In genomic region chr1:46857660-46858065, GRCh38 we compare ENCODE assay signal across 13 cellular contexts. TPM values are rescaled to one million over a fixed set of nuclear protein-coding genes. Genes with fewer than 3 reads are reported as not detected.
A peak's percentile ranks its signal among the peaks of the same experiment; 100 is the strongest.
DNase-seq lines count a peak whose midpoint lies in the region; ATAC-seq, FAIRE-seq and TF ChIP-seq lines count a peak whose summit lies in the region.
"Not testable (repeated sequence)": the region's sequence is repeated elsewhere in the genome, so short reads cannot be mapped to it uniquely, and the experiment has no call there.
"Had no signal": no experiment of that assay in that cellular context is flagged by ENCODE, and none has a peak within 500 bp of the region (broad histone marks: within the 10 kb centered on the region; RNA-seq: fewer than 3 reads in every experiment).

No MANE protein-coding gene starts in this region.

- not testable (repeated sequence) for H3K27ac ChIP-seq in CD4-positive, alpha-beta T cell (ENCODE audit: low read depth, low read length); MM.1S (ENCODE audit: low read length); SK-N-SH (ENCODE audit: low read depth in 2 of 2, low read length in 1 of 2); H1 (ENCODE audit: low read depth, low read length); left lung; upper lobe of right lung

- not testable (repeated sequence) for H4K20me1 ChIP-seq in MM.1S (ENCODE audit: insufficient read depth, low read length); SK-N-SH (ENCODE audit: insufficient read depth); H1 (replicated peaks in 1 of 2; ENCODE audit: control insufficient read depth in 1 of 2, insufficient read depth in 2 of 2, low read length in 2 of 2)

- peak overlapping the region; percentile 32; the same call in 1 of the 2 replicates for H3K4me3 ChIP-seq in MM.1S (ENCODE audit: low read length)
- H3K4me3 ChIP-seq in SK-N-SH (ENCODE audit: low read depth in 2 of 2, low read length in 1 of 2); H1 (ENCODE audit: extremely low read depth in 1 of 4, insufficient read depth in 2 of 4, low read depth in 3 of 4, low read length in 4 of 4); left lung; upper lobe of right lung: not testable (repeated sequence)

- not testable (repeated sequence) for H3K4me1 ChIP-seq in MM.1S (ENCODE audit: low read length); SK-N-SH (ENCODE audit: control insufficient read depth in 1 of 2, insufficient read depth in 2 of 2, low read depth in 1 of 2, low read length in 1 of 2); H1 (replicated peaks in 1 of 4; ENCODE audit: control insufficient read depth in 3 of 4, insufficient read depth in 4 of 4, low read length in 3 of 4); left lung; upper lobe of right lung

- CTCF ChIA-PET in CD4-positive, alpha-beta T cell (lab: Charles Lee); SK-N-SH (lab: Yijun Ruan, JAX); activated CD8-positive, alpha-beta T cell treated with anti-CD3 and anti-CD28 coated beads for 36 hours (lab: Charles Lee): not testable (repeated sequence)
- CTCF ChIA-PET in H1 (lab: Charles Lee; ENCODE audit: partially characterized antibody): interaction anchor here (1.5 kb wide), 1 partner anchor 110 kb away, joined by 5 read pairs; no protein-coding TSS in a partner anchor

- WGBS in SK-N-SH (ENCODE audit: low lambda C conversion rate): 20% methylated on average over 8 of the region's 8 CpGs
- WGBS in H1 (ENCODE audit: extremely low coverage in 1 of 2, insufficient coverage in 1 of 2, insufficient read length in 1 of 2, insufficient replicate concordance in 2 of 2, low coverage in 1 of 2, low lambda C conversion rate in 2 of 2, missing lambda C conversion rate in 1 of 2), 2 experiments: 67% methylated on average over 8 of the region's 8 CpGs; no CpG with 5 or more reads in 1 of the 2 experiments

- ATAC-seq in CD4-positive, alpha-beta T cell (ENCODE audit: poor library complexity): peak; percentile 39
- ATAC-seq in activated CD8-positive, alpha-beta T cell treated with anti-CD3 and anti-CD28 coated beads for 36 hours: peak; percentile 62
- ATAC-seq in left lung (peak; percentile 88), upper lobe of right lung (peak; percentile 93)

- not testable (repeated sequence) for H2BK20ac ChIP-seq in H1 (ENCODE audit: low read length)

- H2BK5ac ChIP-seq in H1 (ENCODE audit: low read depth, low read length): not testable (repeated sequence)

- not testable (repeated sequence) for H4K8ac ChIP-seq in H1 (ENCODE audit: extremely low read depth, insufficient read depth, low read length)

- not testable (repeated sequence) for H3K23ac ChIP-seq in H1 (ENCODE audit: insufficient read length)

- not testable (repeated sequence) for H3K36me3 ChIP-seq in MM.1S (replicated peaks; ENCODE audit: insufficient read depth, low read length); SK-N-SH (replicated peaks in 1 of 2; ENCODE audit: control insufficient read depth in 1 of 2, insufficient read depth in 2 of 2, low read length in 1 of 2); H1 (ENCODE audit: control insufficient read depth in 2 of 4, insufficient read depth in 4 of 4, low read length in 3 of 4); left lung; upper lobe of right lung

- not testable (repeated sequence) for H3K79me1 ChIP-seq in H1 (ENCODE audit: low read depth, low read length)

- not testable (repeated sequence) for H4K91ac ChIP-seq in H1 (replicated peaks; ENCODE audit: insufficient read length, low read length)

- H3K4me1 Mint-ChIP-seq in CD4-positive, alpha-beta T cell (ENCODE audit: low read depth); activated CD8-positive, alpha-beta T cell treated with anti-CD3 and anti-CD28 coated beads for 36 hours (ENCODE audit: low read depth): not testable (repeated sequence)

- TF ChIP-seq EP300 in SK-N-SH (IDR thresholded peaks at IDR 0.05; ENCODE audit: borderline replicate concordance in 1 of 2, low read depth in 1 of 2, low read length in 1 of 2); H1 (IDR thresholded peaks at IDR 0.05; ENCODE audit: borderline replicate concordance in 1 of 2, low read depth in 2 of 2, low read length in 2 of 2): not testable (repeated sequence)

- H3K4me3 Mint-ChIP-seq in CD4-positive, alpha-beta T cell; activated CD8-positive, alpha-beta T cell treated with anti-CD3 and anti-CD28 coated beads for 36 hours: not testable (repeated sequence)

- H3K27me3 Mint-ChIP-seq in CD4-positive, alpha-beta T cell: peaks cover 42% of the 10 kb centered on the region
- H3K27me3 Mint-ChIP-seq in activated CD8-positive, alpha-beta T cell treated with anti-CD3 and anti-CD28 coated beads for 36 hours: peaks cover 11% of the 10 kb centered on the region

- TF ChIP-seq RAD21 in SK-N-SH (IDR thresholded peaks at IDR 0.05; ENCODE audit: low read length); H1 (IDR thresholded peaks at IDR 0.05 in 1 of 2, conservative IDR thresholded peaks at IDR 0.05 in 1 of 2; ENCODE audit: low read depth in 2 of 2, low read length in 2 of 2): not testable (repeated sequence)

- H3K56ac ChIP-seq in H1 (replicated peaks; ENCODE audit: insufficient read length, low read depth, low read length): not testable (repeated sequence)

- not testable (repeated sequence) for H3K23me2 ChIP-seq in H1 (ENCODE audit: low read depth, low read length)

- peak; percentile 28 for FAIRE-seq in GM19239 (lab: Jason Lieb, UNC)
- peak; percentile 97 for FAIRE-seq in H1 (lab: Jason Lieb, UNC)

- H3K9me3 ChIP-seq in CD4-positive, alpha-beta T cell (ENCODE audit: control insufficient read depth, low read length); MM.1S (replicated peaks; ENCODE audit: insufficient read depth, low read length); SK-N-SH; H1 (ENCODE audit: insufficient read depth in 2 of 2, low read depth in 1 of 2, low read length in 1 of 2); left lung; upper lobe of right lung: not testable (repeated sequence)

- not testable (repeated sequence) for TF ChIP-seq POLR2A in H1 (IDR thresholded peaks at IDR 0.05; ENCODE audit: control extremely low read depth in 1 of 2, low read depth in 2 of 2, low read length in 2 of 2)

- not testable (repeated sequence) for H3K27ac Mint-ChIP-seq in CD4-positive, alpha-beta T cell; activated CD8-positive, alpha-beta T cell treated with anti-CD3 and anti-CD28 coated beads for 36 hours

- not testable (repeated sequence) for H3K14ac ChIP-seq in H1 (ENCODE audit: insufficient read length)

- not testable (repeated sequence) for H3K4ac ChIP-seq in H1 (replicated peaks; ENCODE audit: insufficient read length, low read depth, low read length)

- H3K9me2 ChIP-seq in MM.1S (replicated peaks; ENCODE audit: insufficient read depth, low read length); SK-N-SH: not testable (repeated sequence)

- POLR2A ChIA-PET in CD4-positive, alpha-beta T cell (lab: Charles Lee); SK-N-SH (lab: Yijun Ruan, JAX); activated CD8-positive, alpha-beta T cell treated with anti-CD3 and anti-CD28 coated beads for 36 hours (lab: Charles Lee); H1 (lab: Charles Lee; ENCODE audit: partially characterized antibody): not testable (repeated sequence)

- H2BK15ac ChIP-seq in H1 (ENCODE audit: low read length): not testable (repeated sequence)

- not testable (repeated sequence) for H2BK120ac ChIP-seq in H1 (replicated peaks; ENCODE audit: low read depth, low read length)

- H3K9ac ChIP-seq in MM.1S (ENCODE audit: low read length); SK-N-SH; H1 (replicated peaks in 1 of 4; ENCODE audit: extremely low read depth in 1 of 4, low read depth in 3 of 4, low read length in 3 of 4): not testable (repeated sequence)

- H3K27me3 ChIP-seq in CD4-positive, alpha-beta T cell (ENCODE audit: control insufficient read depth, insufficient read depth, low read length); SK-N-SH (ENCODE audit: insufficient read depth); H1 (replicated peaks in 1 of 4; ENCODE audit: control insufficient read depth in 3 of 4, extremely low read depth in 1 of 4, insufficient read depth in 3 of 4, low read length in 3 of 4); left lung; upper lobe of right lung: not testable (repeated sequence)
- peaks cover 34% of the 10 kb centered on the region for H3K27me3 ChIP-seq in MM.1S (replicated peaks; ENCODE audit: insufficient read depth, low read length)

- not testable (repeated sequence) for DNase-seq in CD4-positive, alpha-beta T cell; GM19239 (ENCODE audit: insufficient read length, low spot score); SK-N-SH; H1 (ENCODE audit: low read depth in 1 of 2, low spot score in 2 of 2); left lung; upper lobe of right lung
- DNase-seq in MM.1S: peak; percentile 65
- peak; percentile 3 for DNase-seq in activated CD8-positive, alpha-beta T cell treated with anti-CD3 and anti-CD28 coated beads for 36 hours

- H2BK12ac ChIP-seq in H1 (ENCODE audit: low read depth, low read length): not testable (repeated sequence)

- intact Hi-C loops in CD4-positive, alpha-beta T cell (cut with DNase I, micrococcal nuclease); activated CD8-positive, alpha-beta T cell treated with anti-CD3 and anti-CD28 coated beads for 36 hours (cut with micrococcal nuclease); left lung (cut with DNase I); upper lobe of right lung (cut with DNase I): not testable (repeated sequence)

- not testable (repeated sequence) for H3K36me3 Mint-ChIP-seq in CD4-positive, alpha-beta T cell (ENCODE audit: low read depth); activated CD8-positive, alpha-beta T cell treated with anti-CD3 and anti-CD28 coated beads for 36 hours (ENCODE audit: low read depth)

- TF ChIP-seq CTCF in CD4-positive, alpha-beta T cell (IDR thresholded peaks at IDR 0.05); MM.1S (IDR thresholded peaks at IDR 0.05; ENCODE audit: low read length); SK-N-SH (IDR thresholded peaks at IDR 0.05); activated CD8-positive, alpha-beta T cell treated with anti-CD3 and anti-CD28 coated beads for 36 hours (IDR thresholded peaks at IDR 0.05); H1 (IDR thresholded peaks at IDR 0.05; ENCODE audit: control extremely low read depth in 1 of 3, insufficient read depth in 1 of 3, low read depth in 1 of 3, low read length in 3 of 3); left lung (IDR thresholded peaks at IDR 0.05); upper lobe of right lung (IDR thresholded peaks at IDR 0.05): not testable (repeated sequence)

- not testable (repeated sequence) for H4K5ac ChIP-seq in H1 (ENCODE audit: insufficient read length, low read depth, low read length)

- not testable (repeated sequence) for H2AFZ ChIP-seq in MM.1S (ENCODE audit: low read length)
- peak overlapping the region; percentile 56; the same call in 1 of the 2 replicates for H2AFZ ChIP-seq in SK-N-SH (ENCODE audit: low read depth)
- H2AFZ ChIP-seq in H1 (ENCODE audit: low read length): peak overlapping the region; percentile 90

- H3F3A ChIP-seq in MM.1S (ENCODE audit: insufficient read depth, low read length); SK-N-SH (replicated peaks; ENCODE audit: insufficient read depth): not testable (repeated sequence)

- H2AK5ac ChIP-seq in H1 (ENCODE audit: low read depth, low read length): not testable (repeated sequence)

- not testable (repeated sequence) for H3K18ac ChIP-seq in H1 (ENCODE audit: extremely low read depth, low read length)

- H3K9me3 Mint-ChIP-seq in CD4-positive, alpha-beta T cell; activated CD8-positive, alpha-beta T cell treated with anti-CD3 and anti-CD28 coated beads for 36 hours: not testable (repeated sequence)

- H3K79me2 ChIP-seq in MM.1S (ENCODE audit: low read length); SK-N-SH (ENCODE audit: insufficient read depth); H1 (ENCODE audit: control insufficient read depth in 1 of 2, insufficient read depth in 2 of 2, low read length in 2 of 2): not testable (repeated sequence)

- H3K4me2 ChIP-seq in MM.1S (ENCODE audit: low read depth, low read length): peak overlapping the region; percentile 54; the same call in 1 of the 2 replicates
- not testable (repeated sequence) for H3K4me2 ChIP-seq in SK-N-SH; H1 (ENCODE audit: insufficient read depth in 1 of 2, low read depth in 2 of 2, low read length in 2 of 2)

RNA-seq across cellular contexts. Expression of gene CYP4B1, which starts 58.8 kb away (rescaled TPM):
- not detected for total RNA-seq in CD4-positive, alpha-beta T cell
- polyA plus RNA-seq in SK-N-SH (2012; rRNA removed) (not detected in 2 replicates), H1 (2011; rRNA removed) (0.08 and 0.23 TPM in 2 replicates)
- not detected in 2 replicates for polyA plus RNA-seq in SK-N-SH (2012; cell fraction: cytosol; rRNA removed)
- not detected in 2 replicates for polyA plus RNA-seq in SK-N-SH (2012; cell fraction: nucleus; rRNA removed)
- not detected for total RNA-seq in activated CD8-positive, alpha-beta T cell treated with anti-CD3 and anti-CD28 coated beads for 36 hours
- not detected in 2 replicates for total RNA-seq in H1 (2021; fragmentation: NEBNext Ultra II Directional; extraction: Animal tissue kit (Norgen Biotek cat#: 25700))
- polyA plus RNA-seq in H1 (2011; cell fraction: cytosol; rRNA removed): 0.09 TPM
- 0.51 TPM for polyA plus RNA-seq in H1 (2011; cell fraction: nucleus; rRNA removed)
- not detected in 4 replicates for polyA plus RNA-seq in H1 (2012, experiment 1 of 2)
- not detected for polyA plus RNA-seq in H1 (2012, experiment 2 of 2)
- 0.30 TPM for polyA plus RNA-seq in H1 (2013, experiment 1 of 2)
- polyA plus RNA-seq in H1 (2013, experiment 2 of 2): not detected
- not detected in 2 replicates for polyA minus RNA-seq in H1 (2011; rRNA and poly(A)+ RNA removed)
- polyA minus RNA-seq in H1 (2011; cell fraction: cytosol; rRNA and poly(A)+ RNA removed): not detected
- polyA minus RNA-seq in H1 (2011; cell fraction: nucleus; rRNA and poly(A)+ RNA removed): not detected
- total RNA-seq in left lung (100 to 1,000 TPM in 1 of 2 donors, 10 to 100 TPM in 1; 53.8 to 417 TPM), upper lobe of right lung (268 TPM)
- total RNA-seq: activated B cell treated with CpG ODN at 0.5 μM for 24 hours, G401, H7, osteoblast, pulmonary artery endothelial cell had no signal

Comparison
In these comparisons a context has a peak if more than half of its experiments do, and no peak if none do; other contexts are left out.
1. ATAC-seq: peak in every context shown above with its lines; median percentile 93 in upper lobe of right lung; 88 in left lung; 62 in activated CD8-positive, alpha-beta T cell treated with anti-CD3 and anti-CD28 coated beads for 36 hours; 39 in CD4-positive, alpha-beta T cell.
2. RNA of gene CYP4B1, which starts 58.8 kb away (total RNA-seq): 53.8 to 417 TPM in left lung and 268 TPM in upper lobe of right lung (single experiment); not detected in H1, not detected in activated CD8-positive, alpha-beta T cell treated with anti-CD3 and anti-CD28 coated beads for 36 hours and not detected in CD4-positive, alpha-beta T cell; every median in the first group is over 10 times any median in the second.